8 cellular contexts compared by ENCODE assay signal in the genomic region with DNA sequence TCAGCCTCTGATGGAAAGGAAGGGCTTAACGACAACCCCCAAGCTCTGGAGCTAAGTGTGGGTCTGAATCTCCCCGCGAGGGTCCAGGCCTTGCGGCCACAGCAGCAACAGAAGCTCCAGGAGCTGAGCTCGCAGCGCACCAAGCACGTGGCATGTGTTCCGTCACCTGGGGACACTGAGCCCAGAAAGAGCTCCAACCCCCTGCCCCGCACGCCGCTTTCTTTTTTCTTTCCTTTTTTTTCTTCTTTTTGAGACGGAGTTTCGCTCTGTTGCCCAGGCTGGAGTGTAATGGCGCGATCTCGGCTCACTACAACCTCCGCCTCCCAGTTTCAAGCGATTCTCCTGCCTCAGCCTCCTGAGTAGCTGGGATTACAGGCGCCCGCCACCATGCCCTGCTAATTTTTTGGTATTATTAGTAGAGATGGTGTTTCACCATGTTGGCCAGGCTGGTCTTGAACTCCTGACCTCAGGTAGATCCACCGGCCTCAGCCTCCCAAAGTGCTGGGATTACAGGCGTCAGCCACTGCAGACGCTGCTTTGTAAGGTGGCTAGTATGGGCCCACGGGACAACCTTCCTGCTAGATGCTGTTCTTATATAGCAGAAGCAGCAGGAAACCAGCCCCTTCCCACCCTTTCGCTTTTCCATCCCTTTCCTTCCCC. TPM values are rescaled to one million over a fixed set of nuclear protein-coding genes. Genes with fewer than 3 reads are reported as not detected.
A peak's percentile ranks its signal among the peaks of the same experiment; 100 is the strongest.
DNase-seq lines count a peak whose midpoint lies in the region; ATAC-seq and TF ChIP-seq lines count a peak whose summit lies in the region.

No MANE protein-coding gene starts in this region.

- CTCF ChIA-PET in activated CD4-positive, alpha-beta T cell treated with anti-CD3 and anti-CD28 coated beads for 36 hours (lab: Charles Lee): interaction anchor here (0.5 to 1.6 kb wide), 3 partner anchors 29 to 197 kb away, joined by 3 to 7 read pairs (median 3); no protein-coding TSS in a partner anchor
- CTCF ChIA-PET in activated CD8-positive, alpha-beta T cell treated with anti-CD3 and anti-CD28 coated beads, Interleukin-2, amount 10 ng/mL, durations not matched to agents 7 days and 5 days (lab: Charles Lee): interaction anchor here (0.9 to 2.2 kb wide), 3 partner anchors 42 to 197 kb away, joined by 3 to 6 read pairs (median 3); no protein-coding TSS in a partner anchor

- H3K36me3 ChIP-seq in thoracic aorta: no peaks in the 10 kb centered on the region

- H3K9me3 Mint-ChIP-seq in activated CD4-positive, alpha-beta T cell treated with anti-CD3 and anti-CD28 coated beads for 36 hours (ENCODE audit: low read depth): no peaks in the 10 kb centered on the region
- no peaks in the 10 kb centered on the region for H3K9me3 Mint-ChIP-seq in activated CD8-positive, alpha-beta T cell treated with anti-CD3 and anti-CD28 coated beads, Interleukin-2, amount 10 ng/mL, durations not matched to agents 7 days and 5 days (ENCODE audit: insufficient read depth)
- H3K9me3 Mint-ChIP-seq in immature natural killer cell: no peaks in the 10 kb centered on the region

- no peaks in the 10 kb centered on the region for H3K27me3 Mint-ChIP-seq in activated CD4-positive, alpha-beta T cell treated with anti-CD3 and anti-CD28 coated beads for 36 hours
- no peaks in the 10 kb centered on the region for H3K27me3 Mint-ChIP-seq in activated CD8-positive, alpha-beta T cell treated with anti-CD3 and anti-CD28 coated beads, Interleukin-2, amount 10 ng/mL, durations not matched to agents 7 days and 5 days (ENCODE audit: low read depth)
- peaks cover 0 to 6% (median 2%) of the 10 kb centered on the region in 3 donors for H3K27me3 Mint-ChIP-seq in immature natural killer cell (ENCODE audit: low read depth in 3 of 3)

- intact Hi-C loops in activated CD4-positive, alpha-beta T cell treated with anti-CD3 and anti-CD28 coated beads for 36 hours (cut with DNase I, micrococcal nuclease): loop anchor here (1.0 to 2.0 kb wide), 12 partner anchors 11 to 536 kb away; a partner anchor contains a TSS

- no peaks in the 10 kb centered on the region for H3K27me3 ChIP-seq in thoracic aorta (replicated peaks; ENCODE audit: insufficient read depth)

- H3K4me3 Mint-ChIP-seq in activated CD4-positive, alpha-beta T cell treated with anti-CD3 and anti-CD28 coated beads for 36 hours: peak overlapping the region; percentile 57
- H3K4me3 Mint-ChIP-seq in activated CD8-positive, alpha-beta T cell treated with anti-CD3 and anti-CD28 coated beads, Interleukin-2, amount 10 ng/mL, durations not matched to agents 7 days and 5 days: peak overlapping the region; percentile 70
- H3K4me3 Mint-ChIP-seq in immature natural killer cell: peak overlapping the region; percentile 67 to 77 (median 74)

- H3K36me3 Mint-ChIP-seq in activated CD4-positive, alpha-beta T cell treated with anti-CD3 and anti-CD28 coated beads for 36 hours (ENCODE audit: low read depth): peaks cover 9% of the 10 kb centered on the region
- H3K36me3 Mint-ChIP-seq in activated CD8-positive, alpha-beta T cell treated with anti-CD3 and anti-CD28 coated beads, Interleukin-2, amount 10 ng/mL, durations not matched to agents 7 days and 5 days (ENCODE audit: low read depth): peaks cover 8% of the 10 kb centered on the region
- H3K36me3 Mint-ChIP-seq in immature natural killer cell: no peaks in the 10 kb centered on the region

- peaks cover 8 to 12% of the 10 kb centered on the region in 2 donors for H3K4me1 ChIP-seq in thoracic aorta (ENCODE audit: control insufficient read depth in 1 of 2, low read depth in 2 of 2)

- POLR2A ChIA-PET in activated CD4-positive, alpha-beta T cell treated with anti-CD3 and anti-CD28 coated beads for 36 hours (lab: Charles Lee): interaction anchor here (1.1 to 1.9 kb wide), 2 partner anchors 10 to 217 kb away, joined by 8 to 11 read pairs; no protein-coding TSS in a partner anchor
- POLR2A ChIA-PET in activated CD8-positive, alpha-beta T cell treated with anti-CD3 and anti-CD28 coated beads, Interleukin-2, amount 10 ng/mL, durations not matched to agents 7 days and 5 days (lab: Charles Lee): interaction anchor here (0.6 to 1.2 kb wide), 4 partner anchors 11 to 207 kb away, joined by 3 to 7 read pairs (median 3); a partner anchor contains a TSS

- H3K4me1 Mint-ChIP-seq in activated CD4-positive, alpha-beta T cell treated with anti-CD3 and anti-CD28 coated beads for 36 hours: peaks cover 28% of the 10 kb centered on the region
- peaks cover 31% of the 10 kb centered on the region for H3K4me1 Mint-ChIP-seq in activated CD8-positive, alpha-beta T cell treated with anti-CD3 and anti-CD28 coated beads, Interleukin-2, amount 10 ng/mL, durations not matched to agents 7 days and 5 days (ENCODE audit: low read depth)
- H3K4me1 Mint-ChIP-seq in immature natural killer cell: peaks cover 27 to 28% of the 10 kb centered on the region in 2 donors

- H3K9me3 ChIP-seq in thoracic aorta: no peaks in the 10 kb centered on the region

- no peak for DNase-seq in activated CD4-positive, alpha-beta T cell treated with anti-CD3 and anti-CD28 coated beads for 36 hours
- DNase-seq in activated CD4-positive, alpha-beta T cell treated with anti-CD3 and anti-CD28 coated beads, Interleukin-2, amount 50 U/mL, for 4 hours: no peak
- DNase-seq in activated CD8-positive, alpha-beta T cell treated with anti-CD3 and anti-CD28 coated beads, Interleukin-2, amount 10 ng/mL, durations not matched to agents 7 days and 5 days: no peak
- no peak for DNase-seq in immature natural killer cell
- DNase-seq in thoracic aorta (ENCODE audit: low spot score): no peak
- no peak for DNase-seq in NCI-H128 (lab: John Stamatoyannopoulos, UW; ENCODE audit: unreplicated experiment)
- no peak for DNase-seq in NCI-H2196 (lab: John Stamatoyannopoulos, UW; ENCODE audit: unreplicated experiment)
- DNase-seq in UCSD-AML1 (lab: John Stamatoyannopoulos, UW; ENCODE audit: unreplicated experiment): no peak

- peak overlapping the region; percentile 100 for H3K4me3 ChIP-seq in thoracic aorta

- H3K27ac ChIP-seq in thoracic aorta: peak overlapping the region; percentile 54 to 77

- no peak for TF ChIP-seq CTCF in thoracic aorta (IDR thresholded peaks at IDR 0.05)

- H3K27ac Mint-ChIP-seq in activated CD4-positive, alpha-beta T cell treated with anti-CD3 and anti-CD28 coated beads for 36 hours: peak overlapping the region; percentile 37
- peak overlapping the region; percentile 52 for H3K27ac Mint-ChIP-seq in activated CD8-positive, alpha-beta T cell treated with anti-CD3 and anti-CD28 coated beads, Interleukin-2, amount 10 ng/mL, durations not matched to agents 7 days and 5 days
- peak overlapping the region in 3 of 6 donors; percentile 36 to 58 (median 42) for H3K27ac Mint-ChIP-seq in immature natural killer cell

- no peak for ATAC-seq in activated CD4-positive, alpha-beta T cell treated with anti-CD3 and anti-CD28 coated beads for 36 hours
- no peak for ATAC-seq in activated CD8-positive, alpha-beta T cell treated with anti-CD3 and anti-CD28 coated beads, Interleukin-2, amount 10 ng/mL, durations not matched to agents 7 days and 5 days
- ATAC-seq in thoracic aorta (ENCODE audit: insufficient number of reproducible peaks, low FRiP score, low read depth): no peak

RNA-seq across cellular contexts. Expression of a gene that starts 0.7 kb away (rescaled TPM):
- total RNA-seq in activated CD4-positive, alpha-beta T cell treated with anti-CD3 and anti-CD28 coated beads for 36 hours: 10 to 100 TPM; 50.6 to 59.4 TPM
- total RNA-seq in activated CD8-positive, alpha-beta T cell treated with anti-CD3 and anti-CD28 coated beads, Interleukin-2, amount 10 ng/mL, durations not matched to agents 7 days and 5 days: 10 to 100 TPM; 42.3 to 44.3 TPM
- 10 to 100 TPM; 35.1 to 43.7 (median 40.2) TPM for polyA plus RNA-seq in immature natural killer cell
- total RNA-seq in thoracic aorta: 10 to 100 TPM; 67.3 to 84.8 TPM

RNA-seq across cellular contexts. Expression of a gene that starts 36.1 kb away (rescaled TPM):
- 10 to 100 TPM; 63.3 to 68.3 TPM for total RNA-seq in activated CD4-positive, alpha-beta T cell treated with anti-CD3 and anti-CD28 coated beads for 36 hours
- total RNA-seq in activated CD8-positive, alpha-beta T cell treated with anti-CD3 and anti-CD28 coated beads, Interleukin-2, amount 10 ng/mL, durations not matched to agents 7 days and 5 days: 10 to 100 TPM; 88.2 to 93.0 TPM
- 10 to 100 TPM; 12.6 to 71.0 (median 22.7) TPM for polyA plus RNA-seq in immature natural killer cell
- total RNA-seq in thoracic aorta: 10 to 100 TPM; 56.0 to 61.7 TPM
